Comparison of ENCODE assay signal across 18 cellular contexts in genomic region chr2:241179894-241180293, GRCh38. TPM values are rescaled to one million over a fixed set of nuclear protein-coding genes. Genes with fewer than 3 reads are reported as not detected.
DNase-seq lines count a peak whose midpoint lies in the region; TF ChIP-seq lines count a peak whose summit lies in the region.
"Had no signal": no experiment of that assay in that cellular context is flagged by ENCODE, and none has a peak within 500 bp of the region (broad histone marks: within the 10 kb centered on the region; RNA-seq: fewer than 3 reads in every experiment).

No MANE protein-coding gene starts in this region.

- no peak overlapping the region for H3K4me3 Mint-ChIP-seq in activated naive CD4-positive, alpha-beta T cell treated with anti-CD3 and anti-CD28 coated beads for 36 hours
- H3K4me3 Mint-ChIP-seq: T-cell had no signal

- CTCF ChIA-PET in activated naive CD4-positive, alpha-beta T cell treated with anti-CD3 and anti-CD28 coated beads for 36 hours (lab: Charles Lee), result no interaction called here
- CTCF ChIA-PET in RWPE1 (lab: Yijun Ruan, JAX), result no interaction called here

- H3K9me3 Mint-ChIP-seq in activated naive CD4-positive, alpha-beta T cell treated with anti-CD3 and anti-CD28 coated beads for 36 hours, result no peaks in the 10 kb centered on the region
- H3K9me3 Mint-ChIP-seq: T-cell had no signal

- H3K27ac ChIP-seq in RWPE1, result no peak overlapping the region
- H3K27ac ChIP-seq: brain microvascular endothelial cell, HL-60 had no signal

- peaks cover 8% of the 10 kb centered on the region for H3K4me1 Mint-ChIP-seq in activated naive CD4-positive, alpha-beta T cell treated with anti-CD3 and anti-CD28 coated beads for 36 hours (ENCODE audit: low read depth)
- H3K4me1 Mint-ChIP-seq: T-cell had no signal

- peak; percentile 35 for DNase-seq in activated naive CD4-positive, alpha-beta T cell treated with anti-CD3 and anti-CD28 coated beads for 36 hours
- no peak for DNase-seq in activated naive CD4-positive, alpha-beta T cell treated with anti-CD3 and anti-CD28 coated beads, Interleukin-2, amount 50 U/mL, for 16 hours
- peak; percentile 71 for DNase-seq in GM13977 (ENCODE audit: low spot score)
- peak; percentile 13 to 31 for DNase-seq in cardiac fibroblast (ENCODE audit: low read depth in 2 of 2)
- DNase-seq in stimulated activated CD4-positive, alpha-beta T cell treated with anti-CD3 and anti-CD28 coated beads, Interleukin-2, amount 100 ng/mL, for 24 hours, result peak; percentile 33 to 39
- DNase-seq in RWPE1 (ENCODE audit: low spot score), result no peak
- DNase-seq in 8988T, result no peak
- DNase-seq in H7, result no peak
- DNase-seq: BE2C, brain microvascular endothelial cell, DMS 273 treated with DMSO at 0.1 percent for 48 hours, NCI-H1092, NCI-H774, occipital lobe, T-cell had no signal

- H3K4me3 ChIP-seq in cardiac fibroblast (replicated peaks in 1 of 2; ENCODE audit: low read depth in 2 of 2, low read length in 2 of 2) (no peak overlapping the region), H7 (ENCODE audit: insufficient read depth, low read depth, low read length) (no peak overlapping the region)
- H3K4me3 ChIP-seq: dorsolateral prefrontal cortex, K562 had no signal

- TF ChIP-seq CTCF in GM13977 (IDR thresholded peaks at IDR 0.05; ENCODE audit: extremely low read depth, insufficient read depth, missing control alignments) (no peak), cardiac fibroblast (IDR thresholded peaks at IDR 0.05; ENCODE audit: low read depth, low read length) (no peak), RWPE1 (conservative IDR thresholded peaks at IDR 0.05; ENCODE audit: low read depth) (no peak)

- in situ Hi-C loops in GM13977 (cut with MboI; ENCODE audit: low pct_unique_long_range_greater_than_20kb, low sequenced_read_pairs, unreplicated experiment), result no loop called here

- POLR2A ChIA-PET in RWPE1 (lab: Yijun Ruan, JAX; ENCODE audit: low non-redundant PET), result interaction anchor here (0.6 kb wide), 1 partner anchor 1154 kb away, joined by 8 read pairs; no protein-coding TSS in a partner anchor

- peaks cover 19% of the 10 kb centered on the region for H3K36me3 Mint-ChIP-seq in activated naive CD4-positive, alpha-beta T cell treated with anti-CD3 and anti-CD28 coated beads for 36 hours (ENCODE audit: low read depth)

- no peaks in the 10 kb centered on the region for H3K27me3 Mint-ChIP-seq in activated naive CD4-positive, alpha-beta T cell treated with anti-CD3 and anti-CD28 coated beads for 36 hours (ENCODE audit: low read depth)
- H3K27me3 Mint-ChIP-seq: T-cell had no signal

- intact Hi-C loops in activated naive CD4-positive, alpha-beta T cell treated with anti-CD3 and anti-CD28 coated beads for 36 hours (cut with micrococcal nuclease), result no loop called here

- no peak overlapping the region for H3K27ac Mint-ChIP-seq in activated naive CD4-positive, alpha-beta T cell treated with anti-CD3 and anti-CD28 coated beads for 36 hours
- H3K27ac Mint-ChIP-seq: T-cell had no signal

- H3K27me3 ChIP-seq in H7 (ENCODE audit: control insufficient read depth, insufficient read depth, low read length), result no peaks in the 10 kb centered on the region
- H3K27me3 ChIP-seq: BE2C, brain microvascular endothelial cell, dorsolateral prefrontal cortex had no signal

- H3K36me3 ChIP-seq in H7 (replicated peaks; ENCODE audit: control insufficient read depth, insufficient read depth, low read length), result no peaks in the 10 kb centered on the region

RNA-seq across cellular contexts. Expression of gene ANO7, which starts 8.6 kb away (rescaled TPM):
- total RNA-seq in activated naive CD4-positive, alpha-beta T cell treated with anti-CD3 and anti-CD28 coated beads for 36 hours, result under 1 TPM; 0.57 TPM
- total RNA-seq in H7 (2014; rRNA removed; shearing (Covaris generic)), result 2.0 and 4.0 TPM in 2 replicates

RNA-seq across cellular contexts. Expression of gene PPP1R7, which starts 29.6 kb away (rescaled TPM):
- 10 to 100 TPM; 91.2 to 93.8 TPM for total RNA-seq in activated naive CD4-positive, alpha-beta T cell treated with anti-CD3 and anti-CD28 coated beads for 36 hours
- 32.1 and 36.9 TPM in 2 replicates for total RNA-seq in H7 (2014; rRNA removed; shearing (Covaris generic))

RNA-seq across cellular contexts. Expression of gene PASK, which starts 30.6 kb away (rescaled TPM):
- total RNA-seq in activated naive CD4-positive, alpha-beta T cell treated with anti-CD3 and anti-CD28 coated beads for 36 hours, result 10 to 100 TPM; 71.5 to 72.0 TPM
- total RNA-seq in H7 (2014; rRNA removed; shearing (Covaris generic)), result 20.4 and 20.6 TPM in 2 replicates

Comparison
In these comparisons a context has a peak if more than half of its experiments do, and no peak if none do; other contexts are left out.
1. DNase-seq: peak in activated naive CD4-positive, alpha-beta T cell treated with anti-CD3 and anti-CD28 coated beads for 36 hours (single experiment), GM13977 (single experiment), cardiac fibroblast (2 of 2) and stimulated activated CD4-positive, alpha-beta T cell treated with anti-CD3 and anti-CD28 coated beads, Interleukin-2, amount 100 ng/mL, for 24 hours (2 of 2); none in activated naive CD4-positive, alpha-beta T cell treated with anti-CD3 and anti-CD28 coated beads, Interleukin-2, amount 50 U/mL, for 16 hours (single experiment), RWPE1 (single experiment), 8988T (single experiment) and H7 (single experiment).